17 cellular contexts compared by ENCODE assay signal in the genomic region with DNA sequence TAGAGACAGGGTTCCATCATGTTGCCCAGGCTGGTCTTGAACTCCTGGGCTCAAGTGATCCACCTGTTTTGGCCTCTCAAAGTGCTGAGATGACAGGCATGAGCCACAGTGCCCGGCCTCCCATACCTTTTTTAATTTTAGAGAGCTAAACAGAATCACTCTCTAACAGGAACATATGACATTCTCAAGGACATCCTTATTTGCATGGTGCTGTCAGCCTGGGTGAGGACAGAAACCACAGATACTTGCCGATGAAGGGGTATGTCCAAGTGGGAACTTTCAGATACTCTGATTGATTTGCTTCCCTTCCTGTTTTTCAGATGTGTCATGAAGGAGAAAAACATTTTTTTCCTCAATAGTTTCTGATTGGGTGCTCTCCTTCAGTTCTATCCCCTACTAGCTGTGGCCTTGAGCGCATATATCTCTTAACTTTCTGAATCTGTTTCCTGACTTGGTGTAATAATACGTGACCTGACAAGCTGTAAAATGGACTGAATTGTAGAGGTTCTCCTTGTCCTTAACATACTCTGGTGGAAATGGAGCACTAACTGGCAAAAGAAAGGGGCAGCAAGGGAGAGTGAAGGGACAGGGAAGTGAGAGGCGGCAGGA. TPM values are rescaled to one million over a fixed set of nuclear protein-coding genes. Genes with fewer than 3 reads are reported as not detected.
DNase-seq lines count a peak whose midpoint lies in the region; ATAC-seq, FAIRE-seq and TF ChIP-seq lines count a peak whose summit lies in the region.
"Had no signal": no experiment of that assay in that cellular context is flagged by ENCODE, and none has a peak within 500 bp of the region (broad histone marks: within the 10 kb centered on the region; RNA-seq: fewer than 3 reads in every experiment).

No MANE protein-coding gene starts in this region.

- H3K9me3 Mint-ChIP-seq in mesothelial cell of epicardium = no peaks in the 10 kb centered on the region
- H3K9me3 Mint-ChIP-seq: activated B cell treated with CpG ODN at 0.5 μM for 24 hours had no signal

- no peak overlapping the region for H3K4me3 Mint-ChIP-seq in mesothelial cell of epicardium
- H3K4me3 Mint-ChIP-seq: activated B cell treated with CpG ODN at 0.5 μM for 24 hours had no signal

- DNase-seq in GM12891 (ENCODE audit: insufficient read length, low spot score) = no peak
- DNase-seq in KG1 (lab: John Stamatoyannopoulos, UW) = no peak
- no peak for DNase-seq in RCC 7860 (ENCODE audit: low spot score)
- DNase-seq in mesothelial cell of epicardium (ENCODE audit: low spot score in 2 of 2, unreplicated experiment in 2 of 2) = no peak
- no peak for DNase-seq in DMS 273 treated with DMSO at 0.1 percent for 48 hours (lab: John Stamatoyannopoulos, UW)
- DNase-seq: activated B cell treated with CpG ODN at 0.5 μM for 24 hours; activated T-cell treated with anti-CD3 and anti-CD28 coated beads, Interleukin-2, amount 50 U/mL, for 48 hours; head of caudate nucleus; NCI-H524; small intestine; transverse colon had no signal

- no peaks in the 10 kb centered on the region for H3K36me3 Mint-ChIP-seq in mesothelial cell of epicardium

- FAIRE-seq in GM12891 (lab: Jason Lieb, UNC) = peak; percentile 59
- FAIRE-seq in RCC 7860 (lab: Jason Lieb, UNC) = no peak
- FAIRE-seq: bronchial epithelial cell, endometrium, small intestine had no signal

- TF ChIP-seq POLR2A in GM12891 (IDR thresholded peaks at IDR 0.05; ENCODE audit: low read depth, low read length) = no peak

- H3K4me1 Mint-ChIP-seq in mesothelial cell of epicardium = peaks cover 9% of the 10 kb centered on the region

- ATAC-seq in GM19463 (IDR thresholded peaks at IDR 0.05; ENCODE audit: unreplicated experiment) (peak; percentile 85), HG02840 (IDR thresholded peaks at IDR 0.05; ENCODE audit: low FRiP score, unreplicated experiment) (peak; percentile 71), HG03520 (IDR thresholded peaks at IDR 0.05; ENCODE audit: unreplicated experiment) (peak; percentile 53)
- ATAC-seq: left lobe of liver had no signal

- no peak overlapping the region for H3K27ac Mint-ChIP-seq in mesothelial cell of epicardium
- H3K27ac Mint-ChIP-seq: activated B cell treated with CpG ODN at 0.5 μM for 24 hours had no signal

- H3K27me3 Mint-ChIP-seq in mesothelial cell of epicardium (ENCODE audit: low read depth) = no peaks in the 10 kb centered on the region

- TF ChIP-seq CTCF in mesothelial cell of epicardium (IDR thresholded peaks at IDR 0.05; ENCODE audit: unreplicated experiment) = no peak

TF ChIP-seq in GM12891, 5 proteins besides CTCF, POLR2A, EP300 and RAD21:
- TF ChIP-seq POLR2AphosphoS5 (IDR thresholded peaks at IDR 0.05; ENCODE audit: low read depth, low read length) = no peak
- peak; percentile 60 for TF ChIP-seq SPI1 (IDR thresholded peaks at IDR 0.05; ENCODE audit: low read depth, low read length)
- peak; percentile 83; the same call in 1 of the 2 replicates for TF ChIP-seq POU2F2 (IDR thresholded peaks at IDR 0.05; ENCODE audit: low read depth, low read length)

RNA-seq across cellular contexts. Expression of a gene that starts 49.6 kb away (rescaled TPM):
- polyA plus RNA-seq in GM12891 (2012; ENCODE audit: low read depth, missing spikeins) = 0.83 TPM
- total RNA-seq in mesothelial cell of epicardium = 8.9 to 9.1 TPM (median 9.1 TPM) in 3 replicates
- total RNA-seq: activated B cell treated with CpG ODN at 0.5 μM for 24 hours, left lobe of liver had no signal
